Comparison of ENCODE assay signal across 19 cellular contexts in the genomic region with DNA sequence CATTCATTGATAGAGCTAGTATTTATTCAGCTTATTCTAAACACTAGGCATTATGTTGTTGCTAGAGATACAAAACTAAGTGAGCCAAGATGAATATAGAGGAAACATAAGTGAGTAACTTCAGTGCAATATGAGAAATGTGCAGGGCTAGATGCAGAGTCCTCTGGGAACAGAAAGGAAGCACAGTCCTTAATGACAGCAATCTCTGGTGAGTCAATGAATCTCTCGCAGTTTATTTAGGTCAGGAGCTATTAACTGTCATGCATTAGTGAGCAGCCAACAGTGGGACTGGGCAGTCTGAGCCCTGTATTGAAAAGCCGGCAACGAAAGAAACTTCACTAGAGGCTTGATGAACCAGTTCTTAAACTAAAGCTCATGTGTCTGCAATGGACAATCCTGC.
DNase-seq lines count a peak whose midpoint lies in the region; TF ChIP-seq lines count a peak whose summit lies in the region.
"Had no signal": no experiment of that assay in that cellular context is flagged by ENCODE, and none has a peak within 500 bp of the region (broad histone marks: within the 10 kb centered on the region; RNA-seq: fewer than 3 reads in every experiment).

No MANE protein-coding gene starts in this region.

- peaks cover 9% of the 10 kb centered on the region for H3K4me1 Mint-ChIP-seq in HFFc6 (ENCODE audit: low read depth)
- H3K4me1 Mint-ChIP-seq: activated T-helper 17 cell treated with anti-CD3 and anti-CD28 coated beads, Interleukin-2, amount 50 U/mL, for 72 hours had no signal

- no peak overlapping the region for H3K4me3 ChIP-seq in AG09309 (ENCODE audit: control insufficient read depth, low read depth, low read length)
- H3K4me3 ChIP-seq: K562, prostate gland, thoracic aorta had no signal

- no peaks in the 10 kb centered on the region; the same call in 1 of the 2 replicates for H3K27me3 Mint-ChIP-seq in HFFc6 (ENCODE audit: insufficient read depth)
- H3K27me3 Mint-ChIP-seq: activated T-helper 17 cell treated with anti-CD3 and anti-CD28 coated beads, Interleukin-2, amount 50 U/mL, for 72 hours; dendritic cell treated with granulocyte-macrophage colony-stimulating factor and Interleukin-4, amounts not matched to agents 40 ng/mL and 50 ng/mL, for 4 days had no signal

- no peaks in the 10 kb centered on the region for H3K36me3 Mint-ChIP-seq in HFFc6 (ENCODE audit: low read depth)

- no peak overlapping the region; the same call in 1 of the 2 replicates for H3K27ac Mint-ChIP-seq in HFFc6
- H3K27ac Mint-ChIP-seq: activated T-helper 17 cell treated with anti-CD3 and anti-CD28 coated beads, Interleukin-2, amount 50 U/mL, for 72 hours; dendritic cell treated with granulocyte-macrophage colony-stimulating factor and Interleukin-4, amounts not matched to agents 40 ng/mL and 50 ng/mL, for 4 days had no signal

- DNase-seq in AG09309 (ENCODE audit: low read depth): peak; percentile 4
- DNase-seq in HFFc6: peak; percentile 3
- peak; percentile 13 for DNase-seq in amniotic epithelial cell (ENCODE audit: low read depth)
- DNase-seq in iris pigment epithelial cell (ENCODE audit: low read depth): peak; percentile 53
- no peak for DNase-seq in NCI-H2107 treated with DMSO at 0.1 percent for 48 hours (lab: John Stamatoyannopoulos, UW; ENCODE audit: unreplicated experiment)
- DNase-seq in stimulated activated CD8-positive, alpha-beta memory T cell treated with anti-CD3 and anti-CD28 coated beads, Interleukin-4, amount 100 ng/mL, for 48 hours: no peak
- no peak for DNase-seq in GM19238 (ENCODE audit: insufficient read length, low spot score)
- no peak for DNase-seq in UCSD-AML1 (lab: John Stamatoyannopoulos, UW; ENCODE audit: unreplicated experiment)
- DNase-seq: C1 segment of cervical spinal cord; DND-41; NCI-H1436 treated with DMSO at 0.1 percent for 48 hours; NCI-H774; SHP77; stimulated activated CD4-positive, alpha-beta T cell treated with anti-CD3 and anti-CD28 coated beads, Interleukin-15, amount 100 ng/mL, for 24 hours had no signal

- H3K4me3 Mint-ChIP-seq in HFFc6: no peak overlapping the region
- H3K4me3 Mint-ChIP-seq: activated T-helper 17 cell treated with anti-CD3 and anti-CD28 coated beads, Interleukin-2, amount 50 U/mL, for 72 hours; dendritic cell treated with granulocyte-macrophage colony-stimulating factor and Interleukin-4, amounts not matched to agents 40 ng/mL and 50 ng/mL, for 4 days had no signal

- H3K9me3 Mint-ChIP-seq in HFFc6: no peaks in the 10 kb centered on the region
- H3K9me3 Mint-ChIP-seq: activated T-helper 17 cell treated with anti-CD3 and anti-CD28 coated beads, Interleukin-2, amount 50 U/mL, for 72 hours; dendritic cell treated with granulocyte-macrophage colony-stimulating factor and Interleukin-4, amounts not matched to agents 40 ng/mL and 50 ng/mL, for 4 days had no signal

- TF ChIP-seq CTCF in AG09309 (IDR thresholded peaks at IDR 0.05; ENCODE audit: control insufficient read depth, insufficient read depth, low read depth, low read length, missing control alignments): no peak
- no peak for TF ChIP-seq CTCF in HFFc6 (IDR thresholded peaks at IDR 0.05)

Comparison
In these comparisons a context has a peak if more than half of its experiments do, and no peak if none do; other contexts are left out.
1. DNase-seq: peak in AG09309 (single experiment), HFFc6 (single experiment), amniotic epithelial cell (single experiment) and iris pigment epithelial cell (single experiment); none in NCI-H2107 treated with DMSO at 0.1 percent for 48 hours (single experiment), stimulated activated CD8-positive, alpha-beta memory T cell treated with anti-CD3 and anti-CD28 coated beads, Interleukin-4, amount 100 ng/mL, for 48 hours (single experiment), GM19238 (single experiment) and UCSD-AML1 (single experiment).